ENCODE assay signal across 24 cellular contexts in the genomic region with DNA sequence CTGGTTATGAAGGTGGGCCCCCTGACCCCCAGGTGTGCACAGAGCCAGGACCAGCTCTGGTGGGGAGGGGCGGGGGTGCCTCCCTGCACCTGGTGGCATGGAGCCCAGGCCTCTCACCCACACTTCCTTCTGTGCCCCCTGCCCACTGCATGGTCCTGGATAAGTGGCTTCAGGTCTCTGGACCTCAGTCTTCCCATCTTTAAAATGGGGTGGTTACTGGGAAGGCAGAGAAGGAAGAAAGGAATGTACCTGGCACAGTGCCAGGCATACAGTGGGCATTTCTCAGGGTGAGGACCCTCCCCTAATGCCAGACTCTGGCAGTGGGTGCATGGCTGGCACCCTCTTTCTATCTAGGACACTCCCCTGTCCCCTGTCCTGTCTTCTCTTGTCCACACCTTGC. TPM values are rescaled to one million over a fixed set of nuclear protein-coding genes. Genes with fewer than 3 reads are reported as not detected.
DNase-seq lines count a peak whose midpoint lies in the region; ATAC-seq, FAIRE-seq and TF ChIP-seq lines count a peak whose summit lies in the region.
"Had no signal": no experiment of that assay in that cellular context is flagged by ENCODE, and none has a peak within 500 bp of the region (broad histone marks: within the 10 kb centered on the region; RNA-seq: fewer than 3 reads in every experiment).

No MANE protein-coding gene starts in this region.

- H3K36me3 ChIP-seq in HepG2 (replicated peaks in 1 of 2; ENCODE audit: control insufficient read depth in 1 of 2, insufficient read depth in 2 of 2, low read length in 2 of 2) (no peaks in the 10 kb centered on the region), right lobe of liver (no peaks in the 10 kb centered on the region), neural progenitor cell (no peaks in the 10 kb centered on the region)
- H3K36me3 ChIP-seq: BE2C; BLaER1 treated with 17β-estradiol and CSF1 and Interleukin-3, amounts not matched to agents 10 nM and 100 nM; HAP-1 had no signal

- intact Hi-C loops in HepG2 (cut with micrococcal nuclease; ENCODE audit: unreplicated experiment): no loop called here
- intact Hi-C loops in right lobe of liver (cut with DNase I): no loop called here
- intact Hi-C loops in lower leg skin (cut with DNase I; ENCODE audit: low total_unique reads): no loop called here

- in situ Hi-C loops in HepG2 (cut with HindIII; ENCODE audit: extremely low pct_ligation_motif_present, low pct_unique_long_range_greater_than_20kb): no loop called here

- H3K36me3 Mint-ChIP-seq in neural progenitor cell: no peaks in the 10 kb centered on the region
- H3K36me3 Mint-ChIP-seq: CD14-positive monocyte; CD8-positive, alpha-beta memory T cell had no signal

- no peaks in the 10 kb centered on the region for H3K79me2 ChIP-seq in HepG2 (ENCODE audit: insufficient read depth, low read length)
- no peaks in the 10 kb centered on the region for H3K79me2 ChIP-seq in neural progenitor cell (ENCODE audit: low read depth)

- H4K20me1 ChIP-seq in HepG2 (ENCODE audit: insufficient read depth, low read length) (peaks cover 3% of the 10 kb centered on the region; the same call in 1 of the 2 replicates), neural progenitor cell (ENCODE audit: low read depth) (no peaks in the 10 kb centered on the region)

- no peak overlapping the region for H3K27ac Mint-ChIP-seq in neural progenitor cell
- H3K27ac Mint-ChIP-seq: CD14-positive monocyte; CD4-positive, alpha-beta T cell; CD8-positive, alpha-beta memory T cell had no signal

- TF ChIP-seq CTCF in HepG2 (CRISPR knock-in tag; IDR thresholded peaks at IDR 0.05): no peak
- TF ChIP-seq CTCF in right lobe of liver (IDR thresholded peaks at IDR 0.05): no peak
- TF ChIP-seq CTCF in neural progenitor cell (IDR thresholded peaks at IDR 0.05): no peak
- no peak for TF ChIP-seq CTCF in lower leg skin (IDR thresholded peaks at IDR 0.05)

- H3K27ac ChIP-seq in HepG2 (ENCODE audit: extremely low read length, insufficient read depth, low read length) (no peak overlapping the region), right lobe of liver (no peak overlapping the region), neural progenitor cell (no peak overlapping the region)
- H3K27ac ChIP-seq: A549; BLaER1 treated with 17β-estradiol and CSF1 and Interleukin-3, amounts not matched to agents 10 nM and 100 nM had no signal

- FAIRE-seq in HepG2 (lab: Jason Lieb, UNC): no peak
- FAIRE-seq: A549, D721Med, GM12891, GM18507, H54 had no signal

- TF ChIP-seq POLR2A in HepG2 (IDR thresholded peaks at IDR 0.05; ENCODE audit: insufficient read depth in 1 of 2, low read depth in 2 of 2, low read length in 2 of 2) (no peak), right lobe of liver (IDR thresholded peaks at IDR 0.05) (no peak), lower leg skin (IDR thresholded peaks at IDR 0.05) (no peak)

- DNase-seq in HepG2 (ENCODE audit: low spot score) (no peak), right lobe of liver (no peak), neural progenitor cell (ENCODE audit: low spot score) (no peak), HCEC 1CT (no peak), lower leg skin (ENCODE audit: low spot score in 2 of 2) (no peak)
- DNase-seq: 8988T; ACHN; AML-193; BE2C; CD4-positive, alpha-beta T cell; CD8-positive, alpha-beta memory T cell; DMS 273 treated with DMSO at 0.1 percent for 48 hours; DMS79; EL; GF-D8; GOT3 had no signal

- POLR2A ChIA-PET in HepG2 (lab: Yijun Ruan, JAX): no interaction called here

- CTCF ChIA-PET in HepG2 (lab: Yijun Ruan, JAX; ENCODE audit: low intra/inter-chr PET ratio, low total read pairs): no interaction called here

- H2AFZ ChIP-seq in HepG2 (ENCODE audit: low read length) (no peak overlapping the region), neural progenitor cell (replicated peaks) (no peak overlapping the region)

- peaks cover 19% of the 10 kb centered on the region for H3K4me1 ChIP-seq in HepG2 (ENCODE audit: insufficient read depth, low read length)
- H3K4me1 ChIP-seq in right lobe of liver: peaks cover 0 to 3% (median 0%) of the 10 kb centered on the region in 4 donors
- peaks cover 7% of the 10 kb centered on the region for H3K4me1 ChIP-seq in neural progenitor cell

- TF ChIP-seq EP300 in HepG2 (IDR thresholded peaks at IDR 0.05; ENCODE audit: low read depth in 2 of 2, low read length in 2 of 2) (no peak), HepG2 (CRISPR knock-in tag; IDR thresholded peaks at IDR 0.05; ENCODE audit: borderline replicate concordance) (no peak)

- no peak for TF ChIP-seq RAD21 in HepG2 (CRISPR knock-in tag; IDR thresholded peaks at IDR 0.05)

- no peak overlapping the region for H3K4me2 ChIP-seq in HepG2 (ENCODE audit: low read depth, low read length)
- no peak overlapping the region for H3K4me2 ChIP-seq in neural progenitor cell
- H3K4me2 ChIP-seq: A549; BLaER1 treated with 17β-estradiol and CSF1 and Interleukin-3, amounts not matched to agents 10 nM and 100 nM had no signal

- no TSS peak for BruUV-seq in HepG2 (replicated peaks; lab: Mats Ljungman, UMichigan)

- no peaks in the 10 kb centered on the region for H3F3A ChIP-seq in neural progenitor cell (ENCODE audit: low read depth)

- H3K27me3 Mint-ChIP-seq in neural progenitor cell (ENCODE audit: insufficient read depth, low read depth): peaks cover 12% of the 10 kb centered on the region

- H3K9ac ChIP-seq in HepG2 (ENCODE audit: insufficient read depth, low read depth, low read length) (no peak overlapping the region), neural progenitor cell (no peak overlapping the region)
- H3K9ac ChIP-seq: BLaER1 treated with 17β-estradiol and CSF1 and Interleukin-3, amounts not matched to agents 10 nM and 100 nM had no signal

- peak overlapping the region; percentile 53 for H3K4me3 Mint-ChIP-seq in neural progenitor cell
- H3K4me3 Mint-ChIP-seq: CD14-positive monocyte; CD8-positive, alpha-beta memory T cell had no signal

- H3K27me3 ChIP-seq in HepG2 (ENCODE audit: control insufficient read depth in 1 of 2, insufficient read depth in 2 of 2, low read length in 2 of 2) (peaks cover 9 to 32% of the 10 kb centered on the region in 2 experiments; a peak in 4 of 5 replicates), right lobe of liver (no peaks in the 10 kb centered on the region), neural progenitor cell (peaks cover 23% of the 10 kb centered on the region)
- H3K27me3 ChIP-seq: BE2C had no signal

- H3K4me1 Mint-ChIP-seq in neural progenitor cell: peaks cover 11% of the 10 kb centered on the region
- H3K4me1 Mint-ChIP-seq: CD8-positive, alpha-beta memory T cell had no signal

- 60% methylated on average over 1 of the region's 1 CpG for WGBS in HepG2 (ENCODE audit: low lambda C conversion rate)
- no CpG with 5 or more reads among the region's 1 CpG for WGBS in right lobe of liver (ENCODE audit: insufficient coverage, low coverage, low lambda C conversion rate, missing lambda C conversion rate)
- 100% methylated on average over 1 of the region's 1 CpG for WGBS in lower leg skin, 2 donors

- ATAC-seq in HepG2: no peak
- no peak for ATAC-seq in right lobe of liver
- ATAC-seq: A549 had no signal

- no peaks in the 10 kb centered on the region for H3K9me3 Mint-ChIP-seq in neural progenitor cell
- H3K9me3 Mint-ChIP-seq: CD14-positive monocyte; CD4-positive, alpha-beta T cell; CD8-positive, alpha-beta memory T cell had no signal

- H3K4me3 ChIP-seq in HepG2 (replicated peaks in 1 of 3; ENCODE audit: insufficient read depth in 1 of 3, low read depth in 2 of 3, low read length in 3 of 3): no peak overlapping the region
- H3K4me3 ChIP-seq in right lobe of liver: no peak overlapping the region
- H3K4me3 ChIP-seq in neural progenitor cell: no peak overlapping the region
- H3K4me3 ChIP-seq in lower leg skin (ENCODE audit: low read depth, poor library complexity, severe bottlenecking): no peak overlapping the region
- H3K4me3 ChIP-seq: A549; BLaER1 treated with 17β-estradiol and CSF1 and Interleukin-3, amounts not matched to agents 10 nM and 100 nM; HAP-1 had no signal

- H3K9me3 ChIP-seq in HepG2 (ENCODE audit: low read length) (no peaks in the 10 kb centered on the region), right lobe of liver (no peaks in the 10 kb centered on the region), neural progenitor cell (ENCODE audit: low read depth) (no peaks in the 10 kb centered on the region)
- H3K9me3 ChIP-seq: A549; BE2C; BLaER1 treated with 17β-estradiol and CSF1 and Interleukin-3, amounts not matched to agents 10 nM and 100 nM; HAP-1 had no signal

RNA-seq across cellular contexts. Expression of a gene that starts 7.5 kb away (rescaled TPM):
- total RNA-seq in HepG2 (2016; rRNA removed; fragmentation: Illumina TruSeq; extraction: Trizol) (not detected in 2 replicates), right lobe of liver (under 1 TPM in 2 of 6 experiments, not detected in 4; 0.43 to 0.47 TPM), neural progenitor cell (ENCODE audit: low replicate concordance) (not detected in 2 replicates), lower leg skin (1 to 10 TPM in 1 of 4 donors, under 1 TPM in 2, not detected in 1; 0.10 to 1.3 (median 0.63) TPM)
- total RNA-seq in HepG2 (2016; cell fraction: cytosol; rRNA removed; fragmentation: Illumina TruSeq; extraction: Trizol; ENCODE audit: low read depth): not detected in 2 replicates
- total RNA-seq in HepG2 (2016; cell fraction: insoluble cytoplasmic fraction; rRNA removed; fragmentation: Illumina TruSeq; extraction: Trizol): not detected in 2 replicates
- not detected in 2 replicates for total RNA-seq in HepG2 (2016; cell fraction: membrane; rRNA removed; fragmentation: Illumina TruSeq; extraction: Trizol)
- total RNA-seq in HepG2 (2016; cell fraction: nucleus; rRNA removed; fragmentation: Illumina TruSeq; extraction: Trizol): not detected in 2 replicates
- 0.03 and 0.07 TPM in 2 replicates for polyA plus RNA-seq in HepG2 (2011; rRNA removed)
- polyA plus RNA-seq in HepG2 (2011; cell fraction: cytosol; rRNA removed): not detected in 2 replicates
- 0.47 and 1.8 TPM in 2 replicates for polyA plus RNA-seq in HepG2 (2011; cell fraction: nucleus; rRNA removed)
- 0.25 TPM in 1 of 2 replicates, not detected in the other for polyA plus RNA-seq in HepG2 (2012)
- polyA plus RNA-seq in HepG2 (2016; cell fraction: cytosol; fragmentation: Illumina TruSeq; extraction: Trizol; ENCODE audit: low read depth): not detected in 2 replicates
- not detected in 2 replicates for polyA plus RNA-seq in HepG2 (2016; cell fraction: insoluble cytoplasmic fraction; fragmentation: Illumina TruSeq; extraction: Trizol; ENCODE audit: low read depth)
- not detected in 2 replicates for polyA plus RNA-seq in HepG2 (2016; cell fraction: membrane; fragmentation: Illumina TruSeq; extraction: Trizol; ENCODE audit: low read depth)
- polyA plus RNA-seq in HepG2 (2016; cell fraction: nucleus; fragmentation: Illumina TruSeq; extraction: Trizol; ENCODE audit: insufficient read depth, low read depth): not detected in 2 replicates
- 0.88 TPM in 1 of 2 replicates, not detected in the other for polyA minus RNA-seq in HepG2 (2011; rRNA and poly(A)+ RNA removed; ENCODE audit: low replicate concordance)
- polyA minus RNA-seq in HepG2 (2011; cell fraction: cytosol; rRNA and poly(A)+ RNA removed): not detected in 2 replicates
- 0.75 and 2.3 TPM in 2 replicates for polyA minus RNA-seq in HepG2 (2011; cell fraction: nucleus; rRNA and poly(A)+ RNA removed)
- total RNA-seq: CD4-positive, alpha-beta T cell; CD8-positive, alpha-beta memory T cell had no signal
- polyA plus RNA-seq: CD14-positive monocyte; CD8-positive, alpha-beta memory T cell had no signal

RNA-seq across cellular contexts. Expression of a gene that starts 11.4 kb away (rescaled TPM):
- total RNA-seq in HepG2 (2016; rRNA removed; fragmentation: Illumina TruSeq; extraction: Trizol): not detected in 2 replicates
- not detected in 2 replicates for total RNA-seq in HepG2 (2016; cell fraction: cytosol; rRNA removed; fragmentation: Illumina TruSeq; extraction: Trizol; ENCODE audit: low read depth)
- total RNA-seq in HepG2 (2016; cell fraction: insoluble cytoplasmic fraction; rRNA removed; fragmentation: Illumina TruSeq; extraction: Trizol): not detected in 2 replicates
- not detected in 2 replicates for total RNA-seq in HepG2 (2016; cell fraction: membrane; rRNA removed; fragmentation: Illumina TruSeq; extraction: Trizol)
- total RNA-seq in HepG2 (2016; cell fraction: nucleus; rRNA removed; fragmentation: Illumina TruSeq; extraction: Trizol): not detected in 2 replicates
- polyA plus RNA-seq in HepG2 (2011; rRNA removed): 0.10 and 0.20 TPM in 2 replicates
- polyA plus RNA-seq in HepG2 (2011; cell fraction: cytosol; rRNA removed): 0.05 and 0.16 TPM in 2 replicates
- polyA plus RNA-seq in HepG2 (2011; cell fraction: nucleus; rRNA removed): 0.31 and 0.32 TPM in 2 replicates
- 0.20 TPM in 2 replicates for polyA plus RNA-seq in HepG2 (2012)
- not detected in 2 replicates for polyA plus RNA-seq in HepG2 (2016; cell fraction: cytosol; fragmentation: Illumina TruSeq; extraction: Trizol; ENCODE audit: low read depth)
- polyA plus RNA-seq in HepG2 (2016; cell fraction: insoluble cytoplasmic fraction; fragmentation: Illumina TruSeq; extraction: Trizol; ENCODE audit: low read depth): not detected in 2 replicates
- not detected in 2 replicates for polyA plus RNA-seq in HepG2 (2016; cell fraction: membrane; fragmentation: Illumina TruSeq; extraction: Trizol; ENCODE audit: low read depth)
- not detected in 2 replicates for polyA plus RNA-seq in HepG2 (2016; cell fraction: nucleus; fragmentation: Illumina TruSeq; extraction: Trizol; ENCODE audit: insufficient read depth, low read depth)
- polyA minus RNA-seq in HepG2 (2011; rRNA and poly(A)+ RNA removed; ENCODE audit: low replicate concordance): 0.47 TPM in 1 of 2 replicates, not detected in the other
- not detected in 2 replicates for polyA minus RNA-seq in HepG2 (2011; cell fraction: cytosol; rRNA and poly(A)+ RNA removed)
- polyA minus RNA-seq in HepG2 (2011; cell fraction: nucleus; rRNA and poly(A)+ RNA removed): 0.50 TPM in 1 of 2 replicates, not detected in the other
- total RNA-seq in right lobe of liver: 1 to 10 TPM in 4 of 6 experiments, under 1 TPM in 2; 0.54 to 2.0 (median 1.2) TPM
- not detected in 2 replicates for total RNA-seq in neural progenitor cell (ENCODE audit: low replicate concordance)
- total RNA-seq in lower leg skin: 1 to 10 TPM; 2.4 to 4.2 (median 3.0) TPM
- total RNA-seq: CD4-positive, alpha-beta T cell; CD8-positive, alpha-beta memory T cell had no signal
- polyA plus RNA-seq: A549; CD14-positive monocyte; CD8-positive, alpha-beta memory T cell had no signal

RNA-seq across cellular contexts. Expression of a gene that starts 14.3 kb away (rescaled TPM):
- not detected in 2 replicates for total RNA-seq in HepG2 (2016; rRNA removed; fragmentation: Illumina TruSeq; extraction: Trizol)
- total RNA-seq in HepG2 (2016; cell fraction: cytosol; rRNA removed; fragmentation: Illumina TruSeq; extraction: Trizol; ENCODE audit: low read depth): not detected in 2 replicates
- total RNA-seq in HepG2 (2016; cell fraction: insoluble cytoplasmic fraction; rRNA removed; fragmentation: Illumina TruSeq; extraction: Trizol): not detected in 2 replicates
- total RNA-seq in HepG2 (2016; cell fraction: membrane; rRNA removed; fragmentation: Illumina TruSeq; extraction: Trizol): not detected in 2 replicates
- not detected in 2 replicates for total RNA-seq in HepG2 (2016; cell fraction: nucleus; rRNA removed; fragmentation: Illumina TruSeq; extraction: Trizol)
- polyA plus RNA-seq in HepG2 (2011; rRNA removed): 0.04 TPM in 1 of 2 replicates, not detected in the other
- polyA plus RNA-seq in HepG2 (2011; cell fraction: cytosol; rRNA removed): not detected in 2 replicates
- polyA plus RNA-seq in HepG2 (2011; cell fraction: nucleus; rRNA removed): 0.09 and 0.13 TPM in 2 replicates
- 0.08 TPM in 1 of 2 replicates, not detected in the other for polyA plus RNA-seq in HepG2 (2012)
- polyA plus RNA-seq in HepG2 (2016; cell fraction: cytosol; fragmentation: Illumina TruSeq; extraction: Trizol; ENCODE audit: low read depth): not detected in 2 replicates
- polyA plus RNA-seq in HepG2 (2016; cell fraction: insoluble cytoplasmic fraction; fragmentation: Illumina TruSeq; extraction: Trizol; ENCODE audit: low read depth): not detected in 2 replicates
- polyA plus RNA-seq in HepG2 (2016; cell fraction: membrane; fragmentation: Illumina TruSeq; extraction: Trizol; ENCODE audit: low read depth): not detected in 2 replicates
- polyA plus RNA-seq in HepG2 (2016; cell fraction: nucleus; fragmentation: Illumina TruSeq; extraction: Trizol; ENCODE audit: insufficient read depth, low read depth): not detected in 2 replicates
- not detected in 2 replicates for polyA minus RNA-seq in HepG2 (2011; rRNA and poly(A)+ RNA removed; ENCODE audit: low replicate concordance)
- polyA minus RNA-seq in HepG2 (2011; cell fraction: cytosol; rRNA and poly(A)+ RNA removed): not detected in 2 replicates
- not detected in 2 replicates for polyA minus RNA-seq in HepG2 (2011; cell fraction: nucleus; rRNA and poly(A)+ RNA removed)
- not detected for total RNA-seq in right lobe of liver
- total RNA-seq in neural progenitor cell (ENCODE audit: low replicate concordance): 0.97 and 2.7 TPM in 2 replicates
- total RNA-seq in lower leg skin: under 1 TPM in 1 of 4 donors, not detected in 3; 0.26 TPM
- total RNA-seq: CD4-positive, alpha-beta T cell; CD8-positive, alpha-beta memory T cell had no signal
- polyA plus RNA-seq: CD14-positive monocyte; CD8-positive, alpha-beta memory T cell had no signal

RNA-seq across cellular contexts. Expression of a gene that starts 25.3 kb away (rescaled TPM):
- total RNA-seq in HepG2 (2016; rRNA removed; fragmentation: Illumina TruSeq; extraction: Trizol): 3.5 and 4.0 TPM in 2 replicates
- total RNA-seq in HepG2 (2016; cell fraction: cytosol; rRNA removed; fragmentation: Illumina TruSeq; extraction: Trizol; ENCODE audit: low read depth): 1.8 and 2.0 TPM in 2 replicates
- total RNA-seq in HepG2 (2016; cell fraction: insoluble cytoplasmic fraction; rRNA removed; fragmentation: Illumina TruSeq; extraction: Trizol): 3.9 and 4.6 TPM in 2 replicates
- 2.3 and 2.5 TPM in 2 replicates for total RNA-seq in HepG2 (2016; cell fraction: membrane; rRNA removed; fragmentation: Illumina TruSeq; extraction: Trizol)
- total RNA-seq in HepG2 (2016; cell fraction: nucleus; rRNA removed; fragmentation: Illumina TruSeq; extraction: Trizol): 2.1 and 2.3 TPM in 2 replicates
- polyA plus RNA-seq in HepG2 (2011; rRNA removed): 10.5 and 12.8 TPM in 2 replicates
- polyA plus RNA-seq in HepG2 (2011; cell fraction: cytosol; rRNA removed): 6.1 and 9.4 TPM in 2 replicates
- polyA plus RNA-seq in HepG2 (2011; cell fraction: nucleus; rRNA removed): 6.1 and 6.7 TPM in 2 replicates
- polyA plus RNA-seq in HepG2 (2012): 5.5 and 6.6 TPM in 2 replicates
- polyA plus RNA-seq in HepG2 (2016; cell fraction: cytosol; fragmentation: Illumina TruSeq; extraction: Trizol; ENCODE audit: low read depth): 1.3 and 1.6 TPM in 2 replicates
- 4.9 and 5.4 TPM in 2 replicates for polyA plus RNA-seq in HepG2 (2016; cell fraction: insoluble cytoplasmic fraction; fragmentation: Illumina TruSeq; extraction: Trizol; ENCODE audit: low read depth)
- polyA plus RNA-seq in HepG2 (2016; cell fraction: membrane; fragmentation: Illumina TruSeq; extraction: Trizol; ENCODE audit: low read depth): 1.8 TPM in 2 replicates
- 2.9 and 3.2 TPM in 2 replicates for polyA plus RNA-seq in HepG2 (2016; cell fraction: nucleus; fragmentation: Illumina TruSeq; extraction: Trizol; ENCODE audit: insufficient read depth, low read depth)
- polyA minus RNA-seq in HepG2 (2011; rRNA and poly(A)+ RNA removed; ENCODE audit: low replicate concordance): 14.4 TPM in 1 of 2 replicates, not detected in the other
- polyA minus RNA-seq in HepG2 (2011; cell fraction: cytosol; rRNA and poly(A)+ RNA removed): 4.5 and 6.6 TPM in 2 replicates
- 11.3 and 12.3 TPM in 2 replicates for polyA minus RNA-seq in HepG2 (2011; cell fraction: nucleus; rRNA and poly(A)+ RNA removed)
- total RNA-seq in right lobe of liver: not detected
- total RNA-seq in neural progenitor cell (ENCODE audit: low replicate concordance): not detected in 2 replicates
- not detected for total RNA-seq in lower leg skin
- total RNA-seq: CD4-positive, alpha-beta T cell; CD8-positive, alpha-beta memory T cell had no signal
- polyA plus RNA-seq: A549; CD14-positive monocyte; CD8-positive, alpha-beta memory T cell had no signal

RNA-seq across cellular contexts. Expression of a gene that starts 44.2 kb away (rescaled TPM):
- total RNA-seq in HepG2 (2016; rRNA removed; fragmentation: Illumina TruSeq; extraction: Trizol): not detected in 2 replicates
- total RNA-seq in HepG2 (2016; cell fraction: cytosol; rRNA removed; fragmentation: Illumina TruSeq; extraction: Trizol; ENCODE audit: low read depth): not detected in 2 replicates
- total RNA-seq in HepG2 (2016; cell fraction: insoluble cytoplasmic fraction; rRNA removed; fragmentation: Illumina TruSeq; extraction: Trizol): not detected in 2 replicates
- total RNA-seq in HepG2 (2016; cell fraction: membrane; rRNA removed; fragmentation: Illumina TruSeq; extraction: Trizol): not detected in 2 replicates
- total RNA-seq in HepG2 (2016; cell fraction: nucleus; rRNA removed; fragmentation: Illumina TruSeq; extraction: Trizol): not detected in 2 replicates
- polyA plus RNA-seq in HepG2 (2011; rRNA removed): 0.07 and 0.10 TPM in 2 replicates
- 0.06 and 0.11 TPM in 2 replicates for polyA plus RNA-seq in HepG2 (2011; cell fraction: cytosol; rRNA removed)
- 0.10 and 0.17 TPM in 2 replicates for polyA plus RNA-seq in HepG2 (2011; cell fraction: nucleus; rRNA removed)
- polyA plus RNA-seq in HepG2 (2012): 0.13 and 0.69 TPM in 2 replicates
- polyA plus RNA-seq in HepG2 (2016; cell fraction: cytosol; fragmentation: Illumina TruSeq; extraction: Trizol; ENCODE audit: low read depth): not detected in 2 replicates
- polyA plus RNA-seq in HepG2 (2016; cell fraction: insoluble cytoplasmic fraction; fragmentation: Illumina TruSeq; extraction: Trizol; ENCODE audit: low read depth): not detected in 2 replicates
- polyA plus RNA-seq in HepG2 (2016; cell fraction: membrane; fragmentation: Illumina TruSeq; extraction: Trizol; ENCODE audit: low read depth): 0.09 TPM in 1 of 2 replicates, not detected in the other
- polyA plus RNA-seq in HepG2 (2016; cell fraction: nucleus; fragmentation: Illumina TruSeq; extraction: Trizol; ENCODE audit: insufficient read depth, low read depth): not detected in 2 replicates
- 0.22 and 1.1 TPM in 2 replicates for polyA minus RNA-seq in HepG2 (2011; rRNA and poly(A)+ RNA removed; ENCODE audit: low replicate concordance)
- not detected in 2 replicates for polyA minus RNA-seq in HepG2 (2011; cell fraction: cytosol; rRNA and poly(A)+ RNA removed)
- not detected in 2 replicates for polyA minus RNA-seq in HepG2 (2011; cell fraction: nucleus; rRNA and poly(A)+ RNA removed)
- total RNA-seq in right lobe of liver: under 1 TPM in 2 of 6 experiments, not detected in 4; 0.19 to 1.00 TPM
- total RNA-seq in neural progenitor cell (ENCODE audit: low replicate concordance): 0.13 and 2.6 TPM in 2 replicates
- 1 to 10 TPM; 1.1 to 2.6 (median 1.7) TPM for total RNA-seq in lower leg skin
- total RNA-seq: CD4-positive, alpha-beta T cell had no signal
- polyA plus RNA-seq: CD14-positive monocyte; CD8-positive, alpha-beta memory T cell had no signal
